Comparison of ENCODE assay signal across 20 cellular contexts in genomic region chr22:35641494-35642120, GRCh38. TPM values are rescaled to one million over a fixed set of nuclear protein-coding genes. Genes with fewer than 3 reads are reported as not detected.
"Had no signal": no experiment of that assay in that cellular context is flagged by ENCODE, and none has a peak within 500 bp of the region (broad histone marks: within the 10 kb centered on the region; RNA-seq: fewer than 3 reads in every experiment).

No MANE protein-coding gene starts in this region.

- H3K4me3 ChIP-seq: adrenal gland, breast epithelium, gastroesophageal sphincter, heart left ventricle, left ventricle myocardium inferior, ovary had no signal

- H3K36me3 Mint-ChIP-seq: stimulated activated naive B cell treated with anti-CD40 and anti-IgM and Interleukin-4, amounts not matched to agents 10 μg/mL and 1 μg/mL and 100 μg/mL, for 72 hours had no signal

- H3K27ac Mint-ChIP-seq: stimulated activated naive B cell treated with anti-CD40 and anti-IgM and Interleukin-4, amounts not matched to agents 10 μg/mL and 1 μg/mL and 100 μg/mL, for 72 hours had no signal

- H3K36me3 ChIP-seq: adrenal gland, breast epithelium, gastroesophageal sphincter, heart left ventricle, left ventricle myocardium inferior, ovary had no signal

- H3K27me3 ChIP-seq: adrenal gland, breast epithelium, gastroesophageal sphincter, heart left ventricle, ovary had no signal

- DNase-seq: activated CD4-positive, alpha-beta T cell treated with anti-CD3 and anti-CD28 coated beads, Interleukin-2, amount 10 ng/mL, durations not matched to agents 7 days and 5 days; activated naive CD4-positive, alpha-beta T cell treated with anti-CD3 and anti-CD28 coated beads, Interleukin-2, amount 50 U/mL, for 16 hours; activated T-cell treated with anti-CD3 and anti-CD28 coated beads, Interleukin-2, amount 50 U/mL, for 1 hour; cerebellar nuclear complex; effector CD4-positive, alpha-beta T cell; heart left ventricle; left ventricle myocardium inferior; mammary epithelial cell; stimulated activated CD4-positive, alpha-beta T cell treated with anti-CD3 and anti-CD28 coated beads, Interleukin-4, amount 100 ng/mL, for 4 hours; stimulated activated naive B cell treated with anti-CD40 and anti-IgM and Interleukin-4, amounts not matched to agents 10 μg/mL and 1 μg/mL and 100 μg/mL, for 72 hours had no signal

- H3K27ac ChIP-seq: gastroesophageal sphincter, heart left ventricle had no signal

- FAIRE-seq: astrocyte had no signal

- H3K9me3 ChIP-seq: adrenal gland, breast epithelium, gastroesophageal sphincter, heart left ventricle, left ventricle myocardium inferior, ovary had no signal

- H3K9me3 Mint-ChIP-seq: activated CD4-positive, alpha-beta T cell treated with anti-CD3 and anti-CD28 coated beads, Interleukin-2, amount 10 ng/mL, durations not matched to agents 7 days and 5 days; stimulated activated naive B cell treated with anti-CD40 and anti-IgM and Interleukin-4, amounts not matched to agents 10 μg/mL and 1 μg/mL and 100 μg/mL, for 72 hours had no signal

- ATAC-seq: activated CD4-positive, CD25-positive, alpha-beta regulatory T cell treated with anti-CD3 and anti-CD28 coated beads, Interleukin-2, amount 50 U/mL, for 24 hours; esophagus mucosa; gastroesophageal sphincter; heart left ventricle; sciatic nerve; stimulated activated naive B cell treated with anti-CD40 and anti-IgM and Interleukin-4, amounts not matched to agents 10 μg/mL and 1 μg/mL and 100 μg/mL, for 72 hours had no signal

- H3K4me3 Mint-ChIP-seq: activated CD4-positive, alpha-beta T cell treated with anti-CD3 and anti-CD28 coated beads, Interleukin-2, amount 10 ng/mL, durations not matched to agents 7 days and 5 days; stimulated activated naive B cell treated with anti-CD40 and anti-IgM and Interleukin-4, amounts not matched to agents 10 μg/mL and 1 μg/mL and 100 μg/mL, for 72 hours had no signal

RNA-seq across cellular contexts. Expression of gene MB, which starts 24.5 kb away (rescaled TPM):
- total RNA-seq: astrocyte, kidney epithelial cell, mammary epithelial cell, mononuclear cell, sciatic nerve had no signal
